In genomic region chr4:110155632-110156031, GRCh38 we compare ENCODE assay signal across 1 cellular context.
TF ChIP-seq lines count a peak whose summit lies in the region.

No MANE protein-coding gene starts in this region.

TF ChIP-seq in HEK293T, 16 proteins besides CTCF, POLR2A, EP300 and RAD21 (continued from another document):
- TF ChIP-seq SUZ12 (IDR thresholded peaks at IDR 0.05) (no peak), SP1 (IDR thresholded peaks at IDR 0.05) (no peak), BHLHE40 (IDR thresholded peaks at IDR 0.05; ENCODE audit: borderline replicate concordance) (no peak), ZNF384 (IDR thresholded peaks at IDR 0.05) (no peak)
- TF ChIP-seq, protein P1, sequence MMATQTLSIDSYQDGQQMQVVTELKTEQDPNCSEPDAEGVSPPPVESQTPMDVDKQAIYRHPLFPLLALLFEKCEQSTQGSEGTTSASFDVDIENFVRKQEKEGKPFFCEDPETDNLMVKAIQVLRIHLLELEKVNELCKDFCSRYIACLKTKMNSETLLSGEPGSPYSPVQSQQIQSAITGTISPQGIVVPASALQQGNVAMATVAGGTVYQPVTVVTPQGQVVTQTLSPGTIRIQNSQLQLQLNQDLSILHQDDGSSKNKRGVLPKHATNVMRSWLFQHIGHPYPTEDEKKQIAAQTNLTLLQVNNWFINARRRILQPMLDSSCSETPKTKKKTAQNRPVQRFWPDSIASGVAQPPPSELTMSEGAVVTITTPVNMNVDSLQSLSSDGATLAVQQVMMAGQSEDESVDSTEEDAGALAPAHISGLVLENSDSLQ (IDR thresholded peaks at IDR 0.05), result no peak
